In genomic region chr13:52848455-52849190, GRCh38 we compare ENCODE assay signal across 8 cellular contexts. TPM values are rescaled to one million over a fixed set of nuclear protein-coding genes. Genes with fewer than 3 reads are reported as not detected.
DNase-seq lines count a peak whose midpoint lies in the region; ATAC-seq and TF ChIP-seq lines count a peak whose summit lies in the region.
"Had no signal": no experiment of that assay in that cellular context is flagged by ENCODE, and none has a peak within 500 bp of the region (broad histone marks: within the 10 kb centered on the region; RNA-seq: fewer than 3 reads in every experiment).

A gene with protein sequence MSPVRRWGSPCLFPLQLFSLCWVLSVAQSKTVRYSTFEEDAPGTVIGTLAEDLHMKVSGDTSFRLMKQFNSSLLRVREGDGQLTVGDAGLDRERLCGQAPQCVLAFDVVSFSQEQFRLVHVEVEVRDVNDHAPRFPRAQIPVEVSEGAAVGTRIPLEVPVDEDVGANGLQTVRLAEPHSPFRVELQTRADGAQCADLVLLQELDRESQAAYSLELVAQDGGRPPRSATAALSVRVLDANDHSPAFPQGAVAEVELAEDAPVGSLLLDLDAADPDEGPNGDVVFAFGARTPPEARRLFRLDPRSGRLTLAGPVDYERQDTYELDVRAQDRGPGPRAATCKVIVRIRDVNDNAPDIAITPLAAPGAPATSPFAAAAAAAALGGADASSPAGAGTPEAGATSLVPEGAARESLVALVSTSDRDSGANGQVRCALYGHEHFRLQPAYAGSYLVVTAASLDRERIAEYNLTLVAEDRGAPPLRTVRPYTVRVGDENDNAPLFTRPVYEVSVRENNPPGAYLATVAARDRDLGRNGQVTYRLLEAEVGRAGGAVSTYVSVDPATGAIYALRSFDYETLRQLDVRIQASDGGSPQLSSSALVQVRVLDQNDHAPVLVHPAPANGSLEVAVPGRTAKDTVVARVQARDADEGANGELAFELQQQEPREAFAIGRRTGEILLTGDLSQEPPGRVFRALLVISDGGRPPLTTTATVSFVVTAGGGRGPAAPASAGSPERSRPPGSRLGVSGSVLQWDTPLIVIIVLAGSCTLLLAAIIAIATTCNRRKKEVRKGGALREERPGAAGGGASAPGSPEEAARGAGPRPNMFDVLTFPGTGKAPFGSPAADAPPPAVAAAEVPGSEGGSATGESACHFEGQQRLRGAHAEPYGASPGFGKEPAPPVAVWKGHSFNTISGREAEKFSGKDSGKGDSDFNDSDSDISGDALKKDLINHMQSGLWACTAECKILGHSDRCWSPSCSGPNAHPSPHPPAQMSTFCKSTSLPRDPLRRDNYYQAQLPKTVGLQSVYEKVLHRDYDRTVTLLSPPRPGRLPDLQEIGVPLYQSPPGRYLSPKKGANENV (minus strand): TSS chr13:52848640. CDS start chr13:52848436, 204 bp downstream.

- peaks cover 0 to 8% of the 10 kb centered on the region in 2 donors for H3K9me3 Mint-ChIP-seq in effector memory CD8-positive, alpha-beta T cell
- no peaks in the 10 kb centered on the region for H3K9me3 Mint-ChIP-seq in progenitor cell of endocrine pancreas (ENCODE audit: low read depth)

- H3K9me3 ChIP-seq in HUES48 (ENCODE audit: control insufficient read depth, insufficient read depth, low read length): no peaks in the 10 kb centered on the region

- no peak for TF ChIP-seq CTCF in progenitor cell of endocrine pancreas (IDR thresholded peaks at IDR 0.05; ENCODE audit: unreplicated experiment)

- H3K27me3 ChIP-seq in HUES48 (ENCODE audit: control insufficient read depth, insufficient read depth, low read length): peaks cover 61% of the 10 kb centered on the region

- peaks cover 32% of the 10 kb centered on the region for H3K4me1 ChIP-seq in HUES48 (ENCODE audit: control insufficient read depth, insufficient read depth, low read length)

- H3K36me3 Mint-ChIP-seq in effector memory CD8-positive, alpha-beta T cell (ENCODE audit: insufficient read depth): peaks cover 3% of the 10 kb centered on the region
- peaks cover 1% of the 10 kb centered on the region for H3K36me3 Mint-ChIP-seq in progenitor cell of endocrine pancreas (ENCODE audit: insufficient read depth)

- peak within 1 kb of the TSS; percentile 10 to 70 for H3K4me3 Mint-ChIP-seq in effector memory CD8-positive, alpha-beta T cell
- peak within 1 kb of the TSS; percentile 57 for H3K4me3 Mint-ChIP-seq in progenitor cell of endocrine pancreas (ENCODE audit: low read depth)

- H3K36me3 ChIP-seq in HUES48 (ENCODE audit: control insufficient read depth, insufficient read depth, low read length): peaks cover 3% of the 10 kb centered on the region; the same call in 1 of the 2 replicates

- no peak within 1 kb of the TSS for H3K27ac Mint-ChIP-seq in effector memory CD8-positive, alpha-beta T cell
- no peak within 1 kb of the TSS for H3K27ac Mint-ChIP-seq in progenitor cell of endocrine pancreas

- H3K9ac ChIP-seq in HUES48 (ENCODE audit: low read depth, low read length): no peak within 1 kb of the TSS

- no peak for ATAC-seq in effector memory CD8-positive, alpha-beta T cell (replicated peaks)

- DNase-seq in NCI-H510A (lab: John Stamatoyannopoulos, UW) (peak; percentile 71), progenitor cell of endocrine pancreas (ENCODE audit: low spot score, unreplicated experiment) (peak; percentile 55), GM19238 (ENCODE audit: insufficient read length, low spot score) (no peak), NCI-H146 treated with DMSO at 0.1 percent for 48 hours (lab: John Stamatoyannopoulos, UW; ENCODE audit: unreplicated experiment) (no peak)
- no peak for DNase-seq in effector memory CD8-positive, alpha-beta T cell
- DNase-seq in activated effector memory CD4-positive, alpha-beta T cell treated with Interleukin-2 at 50 U/mL for 16 hours: no peak

- H3K27ac ChIP-seq in HUES48 (ENCODE audit: low read depth, low read length): no peak within 1 kb of the TSS

- peaks cover 51 to 77% of the 10 kb centered on the region in 2 donors for H3K27me3 Mint-ChIP-seq in effector memory CD8-positive, alpha-beta T cell
- peaks cover 49% of the 10 kb centered on the region for H3K27me3 Mint-ChIP-seq in progenitor cell of endocrine pancreas

- H3K4me3 ChIP-seq in HUES48 (ENCODE audit: low read depth, low read length): peak within 1 kb of the TSS; percentile 77

- H3K4me1 Mint-ChIP-seq in effector memory CD8-positive, alpha-beta T cell (ENCODE audit: low read depth in 2 of 2): peaks cover 14 to 26% of the 10 kb centered on the region in 2 donors
- peaks cover 18% of the 10 kb centered on the region for H3K4me1 Mint-ChIP-seq in progenitor cell of endocrine pancreas (ENCODE audit: low read depth)

RNA-seq across cellular contexts. Expression of the gene that starts here (rescaled TPM):
- 0.17 and 0.42 TPM in 2 replicates for total RNA-seq in progenitor cell of endocrine pancreas
- total RNA-seq: bronchial epithelial cell had no signal

Comparison
In these comparisons a context has a peak if more than half of its experiments do, and no peak if none do; other contexts are left out.
1. Peak in DNase-seq in progenitor cell of endocrine pancreas; RNA of the gene not detected or under 1 TPM.